29 cellular contexts compared by ENCODE assay signal in the genomic region with DNA sequence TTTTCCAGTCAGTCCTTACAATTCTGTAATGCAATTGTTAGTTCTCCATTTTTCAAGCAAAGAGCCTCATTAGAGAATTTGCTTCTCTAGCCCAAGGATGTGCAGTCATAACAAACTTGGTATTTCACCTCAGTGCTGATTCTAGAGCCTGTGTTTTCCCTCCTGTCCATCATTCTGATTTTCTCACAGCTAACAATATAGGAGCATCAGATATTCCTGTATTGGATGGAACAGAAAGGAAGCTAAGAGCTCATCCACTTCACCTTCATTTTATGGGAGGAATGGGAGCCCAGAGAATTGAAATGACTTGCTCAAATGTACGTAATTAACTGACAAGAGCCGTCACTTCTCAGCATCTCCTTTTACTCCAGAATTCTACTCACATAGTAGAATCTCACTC.
"Had no signal": no experiment of that assay in that cellular context is flagged by ENCODE, and none has a peak within 500 bp of the region (broad histone marks: within the 10 kb centered on the region; RNA-seq: fewer than 3 reads in every experiment).

No MANE protein-coding gene starts in this region.

- ATAC-seq: Panc1, Right ventricle myocardium inferior, T-cell had no signal

- H2AFZ ChIP-seq: PC-9 had no signal

- DNase-seq: Karpas-422, KBM-7, MM.1S, MV-4-11, NCI-H1092, NCI-H1105, NCI-H1417 treated with DMSO at 0.1 percent for 48 hours, NCI-H1436 treated with DMSO at 0.1 percent for 48 hours, NCI-H1694 treated with DMSO at 0.1 percent for 48 hours, NCI-H187 treated with DMSO at 0.1 percent for 48 hours, NCI-H2029, NCI-H2081, NCI-H2171 treated with DMSO at 0.1 percent for 48 hours, NCI-H345, NCI-H446, NCI-H510A treated with DMSO at 0.1 percent for 48 hours, NCI-H524 treated with DMSO at 0.1 percent for 48 hours, NCI-H526 treated with DMSO at 0.1 percent for 48 hours, NCI-H774, PC-9, SHP77, SIG-M5, SK-N-SH, T-cell had no signal

- H3K4me2 ChIP-seq: KMS-11, PC-9, SK-N-SH had no signal

- H3K9me3 ChIP-seq: SJSA1, SK-N-SH had no signal

- H3K27ac ChIP-seq: KMS-11, PC-9, RWPE1, SJSA1 had no signal

- H3K4me3 ChIP-seq: PC-9, SJSA1 had no signal

- H3K36me3 ChIP-seq: SJSA1 had no signal

- H3K4me1 ChIP-seq: SJSA1 had no signal

- H3K27me3 ChIP-seq: SJSA1 had no signal

- H3K9ac ChIP-seq: KMS-11, SK-N-SH had no signal

- H3K9me2 ChIP-seq: SK-N-SH had no signal
